In genomic region chr19:14516746-14517438, GRCh38 we compare ENCODE assay signal across 8 cellular contexts. TPM values are rescaled to one million over a fixed set of nuclear protein-coding genes. Genes with fewer than 3 reads are reported as not detected.
A peak's percentile ranks its signal among the peaks of the same experiment; 100 is the strongest.
DNase-seq lines count a peak whose midpoint lies in the region; ATAC-seq and TF ChIP-seq lines count a peak whose summit lies in the region.

No MANE protein-coding gene starts in this region.

- H4K20me1 ChIP-seq in SK-N-SH (ENCODE audit: insufficient read depth) (peaks cover 36% of the 10 kb centered on the region), smooth muscle cell (ENCODE audit: low read depth) (peaks cover 49% of the 10 kb centered on the region)

- no peaks in the 10 kb centered on the region for H3K9me2 ChIP-seq in SK-N-SH

- H3K79me2 ChIP-seq in SK-N-SH (ENCODE audit: insufficient read depth): peaks cover 44% of the 10 kb centered on the region
- peaks cover 36% of the 10 kb centered on the region for H3K79me2 ChIP-seq in smooth muscle cell (ENCODE audit: low read depth)

- H3K9me3 ChIP-seq in SK-N-SH (no peaks in the 10 kb centered on the region), smooth muscle cell (replicated peaks; ENCODE audit: low read depth) (no peaks in the 10 kb centered on the region)

- POLR2A ChIA-PET in SK-N-SH (lab: Yijun Ruan, JAX) (interaction anchor here (0.9 to 1.5 kb wide), 3 partner anchors 21 to 40 kb away, joined by 3 to 15 read pairs (median 3); partner anchors contain the start of gene GIPC1), WTC11 (lab: Charles Lee) (interaction anchor here (1.1 to 1.5 kb wide), 2 partner anchors 13 to 21 kb away, joined by 3 to 4 read pairs; partner anchors contain the start of gene GIPC1)

- H3K4me3 ChIP-seq in SK-N-SH (ENCODE audit: low read depth in 2 of 2, low read length in 1 of 2) (peak overlapping the region; percentile 87 to 90), smooth muscle cell (peak overlapping the region; percentile 88)

- DNase-seq in SK-N-SH (no peak), WTC11 (ENCODE audit: low spot score) (no peak), glutamatergic neuron (no peak), smooth muscle cell (lab: John Stamatoyannopoulos, UW; ENCODE audit: unreplicated experiment) (no peak), NCI-H1436 (lab: John Stamatoyannopoulos, UW) (no peak)
- DNase-seq in activated CD4-positive, CD25-positive, alpha-beta regulatory T cell (lab: John Stamatoyannopoulos, UW): no peak

- H2AFZ ChIP-seq in SK-N-SH (ENCODE audit: low read depth): no peak overlapping the region
- no peak overlapping the region for H2AFZ ChIP-seq in smooth muscle cell (ENCODE audit: low read depth)

- no peak for TF ChIP-seq EP300 in SK-N-SH (IDR thresholded peaks at IDR 0.05; ENCODE audit: borderline replicate concordance in 1 of 2, low read depth in 1 of 2, low read length in 1 of 2)

- CTCF ChIA-PET in SK-N-SH (lab: Yijun Ruan, JAX) (interaction anchor here (1.4 to 3.8 kb wide), 4 partner anchors 11 to 36 kb away, joined by 3 to 30 read pairs (median 12); no protein-coding TSS in a partner anchor), WTC11 (lab: Charles Lee) (interaction anchor here (0.9 to 3.8 kb wide), 4 partner anchors 12 to 45 kb away, joined by 3 to 34 read pairs (median 23); no protein-coding TSS in a partner anchor)

- H3K4me2 ChIP-seq in SK-N-SH (peak overlapping the region; percentile 95), smooth muscle cell (peak overlapping the region; percentile 95)

- H3K36me3 Mint-ChIP-seq in WTC11: peaks cover 25% of the 10 kb centered on the region
- H3K36me3 Mint-ChIP-seq in glutamatergic neuron (ENCODE audit: unreplicated experiment): peaks cover 10% of the 10 kb centered on the region

- H3K4me3 Mint-ChIP-seq in WTC11 (peak overlapping the region; percentile 92), glutamatergic neuron (ENCODE audit: unreplicated experiment) (peak overlapping the region; percentile 84)

- H3K4me1 ChIP-seq in SK-N-SH (ENCODE audit: control insufficient read depth in 1 of 2, insufficient read depth in 2 of 2, low read depth in 1 of 2, low read length in 1 of 2) (peaks cover 24 to 38% of the 10 kb centered on the region in 2 experiments; a peak in 3 of 4 replicates), smooth muscle cell (ENCODE audit: low read depth) (peaks cover 9% of the 10 kb centered on the region)

- TF ChIP-seq CTCF in SK-N-SH (IDR thresholded peaks at IDR 0.05) (no peak), WTC11 (IDR thresholded peaks at IDR 0.05) (no peak), glutamatergic neuron (IDR thresholded peaks at IDR 0.05; ENCODE audit: partially characterized antibody, unreplicated experiment) (no peak), smooth muscle cell (IDR thresholded peaks at IDR 0.05; ENCODE audit: borderline replicate concordance, insufficient read depth, poor library complexity, severe bottlenecking) (no peak)

- peak overlapping the region; percentile 93 to 96; a peak in 2 of 4 replicates for H3K27ac ChIP-seq in SK-N-SH (ENCODE audit: low read depth in 2 of 2, low read length in 1 of 2)
- H3K27ac ChIP-seq in smooth muscle cell (ENCODE audit: low read depth): peak overlapping the region; percentile 92

- H3K4me1 Mint-ChIP-seq in WTC11: peaks cover 27% of the 10 kb centered on the region
- peaks cover 25% of the 10 kb centered on the region for H3K4me1 Mint-ChIP-seq in glutamatergic neuron (ENCODE audit: low read depth, unreplicated experiment)

- peaks cover 22 to 29% of the 10 kb centered on the region in 2 experiments for H3K36me3 ChIP-seq in SK-N-SH (replicated peaks in 1 of 2; ENCODE audit: control insufficient read depth in 1 of 2, insufficient read depth in 2 of 2, low read length in 1 of 2)
- peaks cover 7% of the 10 kb centered on the region for H3K36me3 ChIP-seq in smooth muscle cell (ENCODE audit: low read depth)

- H3F3A ChIP-seq in SK-N-SH (replicated peaks; ENCODE audit: insufficient read depth) (peaks cover 43% of the 10 kb centered on the region), smooth muscle cell (ENCODE audit: low read depth) (peaks cover 18% of the 10 kb centered on the region)

- H3K9ac ChIP-seq in SK-N-SH (peak overlapping the region; percentile 99), smooth muscle cell (ENCODE audit: low read depth) (peak overlapping the region; percentile 97)

- H3K27me3 Mint-ChIP-seq in WTC11 (ENCODE audit: low read depth) (no peaks in the 10 kb centered on the region), glutamatergic neuron (ENCODE audit: unreplicated experiment) (peaks cover 6% of the 10 kb centered on the region)

- H3K27ac Mint-ChIP-seq in WTC11: peak overlapping the region; percentile 83
- peak overlapping the region; percentile 74 for H3K27ac Mint-ChIP-seq in glutamatergic neuron (ENCODE audit: unreplicated experiment)

- ATAC-seq in SK-N-SH treated with all-trans-retinoic acid at 6 μM for 48 hours (no peak), WTC11 (no peak), GM18870 (IDR thresholded peaks at IDR 0.05; ENCODE audit: unreplicated experiment) (no peak)

- WGBS in SK-N-SH (ENCODE audit: low lambda C conversion rate): 26% methylated on average over 21 of the region's 22 CpGs
- 37% methylated on average over 22 of the region's 22 CpGs for WGBS in smooth muscle cell (ENCODE audit: low lambda C conversion rate)

- no peaks in the 10 kb centered on the region for H3K9me3 Mint-ChIP-seq in WTC11
- H3K9me3 Mint-ChIP-seq in glutamatergic neuron (ENCODE audit: unreplicated experiment): peaks cover 16% of the 10 kb centered on the region

- H3K27me3 ChIP-seq in SK-N-SH (ENCODE audit: insufficient read depth) (no peaks in the 10 kb centered on the region), smooth muscle cell (ENCODE audit: low read depth) (no peaks in the 10 kb centered on the region)

- TF ChIP-seq RAD21 in SK-N-SH (IDR thresholded peaks at IDR 0.05; ENCODE audit: low read length): no peak

TF ChIP-seq in SK-N-SH, 30 proteins besides CTCF, POLR2A, EP300 and RAD21:
- TF ChIP-seq MEF2A (IDR thresholded peaks at IDR 0.05; ENCODE audit: borderline replicate concordance, low read depth) (no peak), SMC3 (IDR thresholded peaks at IDR 0.05; ENCODE audit: low read depth, low read length) (no peak), CHD2 (IDR thresholded peaks at IDR 0.05; ENCODE audit: low read length, partially characterized antibody) (peak; percentile 6), GABPA (IDR thresholded peaks at IDR 0.05; ENCODE audit: low read depth) (no peak)
TF ChIP-seq in SK-N-SH: peak in this region for 1.

TF ChIP-seq in SK-N-SH treated with all-trans-retinoic acid at 6 μM for 48 hours, 23 proteins besides CTCF, POLR2A, EP300 and RAD21:
- no peak for TF ChIP-seq ESRRG (CRISPR knock-in tag; IDR thresholded peaks at IDR 0.05)

TF ChIP-seq in WTC11, 78 proteins besides CTCF, POLR2A, EP300 and RAD21 (continues in another document):
- TF ChIP-seq PREB (CRISPR knock-in tag; IDR thresholded peaks at IDR 0.05; ENCODE audit: borderline replicate concordance): no peak
- TF ChIP-seq SOX15 (CRISPR knock-in tag; IDR thresholded peaks at IDR 0.05): no peak

RNA-seq across cellular contexts. Expression of gene DNAJB1, which starts 1.3 kb away (rescaled TPM):
- polyA plus RNA-seq in SK-N-SH (2012; rRNA removed) (95.7 and 103 TPM in 2 replicates), smooth muscle cell (152 and 175 TPM in 2 replicates)
- 95.9 and 110 TPM in 2 replicates for polyA plus RNA-seq in SK-N-SH (2012; cell fraction: cytosol; rRNA removed)
- 65.8 and 66.3 TPM in 2 replicates for polyA plus RNA-seq in SK-N-SH (2012; cell fraction: nucleus; rRNA removed)
- total RNA-seq in WTC11 (2021) (54.5 to 88.7 TPM (median 81.9 TPM) in 3 replicates), glutamatergic neuron (ENCODE audit: unreplicated experiment) (53.9 TPM), smooth muscle cell (96.1 and 114 TPM in 2 replicates)

RNA-seq across cellular contexts. Expression of gene TECR, which starts 12.5 kb away (rescaled TPM):
- polyA plus RNA-seq in SK-N-SH (2012; rRNA removed) (87.9 and 110 TPM in 2 replicates), smooth muscle cell (216 and 252 TPM in 2 replicates)
- polyA plus RNA-seq in SK-N-SH (2012; cell fraction: cytosol; rRNA removed): 32.4 and 57.6 TPM in 2 replicates
- polyA plus RNA-seq in SK-N-SH (2012; cell fraction: nucleus; rRNA removed): 142 and 144 TPM in 2 replicates
- total RNA-seq in WTC11 (2021) (161 to 198 TPM (median 197 TPM) in 3 replicates), glutamatergic neuron (ENCODE audit: unreplicated experiment) (102 TPM), smooth muscle cell (80.6 and 86.1 TPM in 2 replicates)

RNA-seq across cellular contexts. Expression of gene GIPC1, which starts 21.0 kb away (rescaled TPM):
- 138 and 144 TPM in 2 replicates for polyA plus RNA-seq in SK-N-SH (2012; rRNA removed)
- polyA plus RNA-seq in SK-N-SH (2012; cell fraction: cytosol; rRNA removed): 64.3 and 109 TPM in 2 replicates
- 108 and 111 TPM in 2 replicates for polyA plus RNA-seq in SK-N-SH (2012; cell fraction: nucleus; rRNA removed)
- 70.7 to 76.5 TPM (median 75.0 TPM) in 3 replicates for total RNA-seq in WTC11 (2021)
- total RNA-seq in glutamatergic neuron (ENCODE audit: unreplicated experiment): 53.4 TPM
- total RNA-seq in smooth muscle cell: 73.0 and 81.8 TPM in 2 replicates
- 142 and 178 TPM in 2 replicates for polyA plus RNA-seq in smooth muscle cell

RNA-seq across cellular contexts. Expression of gene PTGER1, which starts 41.7 kb away (rescaled TPM):
- polyA plus RNA-seq in SK-N-SH (2012; rRNA removed) (4.6 and 6.0 TPM in 2 replicates), smooth muscle cell (1.0 TPM in 1 of 2 replicates, not detected in the other)
- polyA plus RNA-seq in SK-N-SH (2012; cell fraction: cytosol; rRNA removed): 2.0 and 3.4 TPM in 2 replicates
- polyA plus RNA-seq in SK-N-SH (2012; cell fraction: nucleus; rRNA removed): 2.4 and 3.9 TPM in 2 replicates
- total RNA-seq in WTC11 (2021) (0.68 to 1.2 TPM (median 0.87 TPM) in 3 replicates), glutamatergic neuron (ENCODE audit: unreplicated experiment) (2.0 TPM), smooth muscle cell (0.27 TPM in 1 of 2 replicates, not detected in the other)

RNA-seq across cellular contexts. Expression of gene NDUFB7, which starts 55.0 kb away (rescaled TPM):
- 458 and 465 TPM in 2 replicates for polyA plus RNA-seq in SK-N-SH (2012; rRNA removed)
- 199 and 306 TPM in 2 replicates for polyA plus RNA-seq in SK-N-SH (2012; cell fraction: cytosol; rRNA removed)
- polyA plus RNA-seq in SK-N-SH (2012; cell fraction: nucleus; rRNA removed): 166 and 323 TPM in 2 replicates
- 240 to 255 TPM (median 254 TPM) in 3 replicates for total RNA-seq in WTC11 (2021)
- total RNA-seq in glutamatergic neuron (ENCODE audit: unreplicated experiment): 145 TPM
- 238 and 316 TPM in 2 replicates for total RNA-seq in smooth muscle cell
- polyA plus RNA-seq in smooth muscle cell: 346 and 361 TPM in 2 replicates
